In the genomic region with DNA sequence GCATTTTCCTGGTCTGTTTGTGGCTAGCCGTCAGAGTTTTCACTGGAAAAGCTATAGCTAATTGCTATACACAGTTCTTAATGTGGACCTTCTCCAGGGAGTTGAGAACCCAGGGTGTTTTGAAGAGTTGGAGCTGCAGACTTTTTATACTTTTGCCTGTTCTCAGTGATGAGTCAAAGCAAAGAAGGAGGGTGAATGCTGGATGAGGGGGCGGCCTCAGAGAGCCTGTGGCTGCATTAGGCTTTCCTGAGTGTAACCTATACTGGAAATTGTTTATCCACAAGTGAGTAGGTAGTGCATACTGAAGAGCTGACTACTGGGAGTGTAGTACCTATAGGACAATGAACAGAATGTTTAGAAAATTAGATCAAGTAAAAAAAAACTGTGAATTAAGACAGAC, we compare ENCODE assay signal across 16 cellular contexts.
DNase-seq lines count a peak whose midpoint lies in the region; ATAC-seq, FAIRE-seq and TF ChIP-seq lines count a peak whose summit lies in the region.
"Had no signal": no experiment of that assay in that cellular context is flagged by ENCODE, and none has a peak within 500 bp of the region (broad histone marks: within the 10 kb centered on the region; RNA-seq: fewer than 3 reads in every experiment).

No MANE protein-coding gene starts in this region.

- 86 to 96% (median 94%) methylated on average over 2 of the region's 2 CpGs for WGBS in small intestine, 3 donors

- peak; percentile 53 for DNase-seq in activated CD4-positive, alpha-beta T cell treated with anti-CD3 and anti-CD28 coated beads for 36 hours
- DNase-seq in activated CD4-positive, alpha-beta T cell treated with anti-CD3 and anti-CD28 coated beads, Interleukin-2, amount 50 U/mL, for 1 hour, result no peak
- DNase-seq in ELR (ENCODE audit: low read depth) (peak; percentile 61), left lung (no peak), small intestine (no peak), BE2C (no peak)
- DNase-seq: amygdala, natural killer cell, retina, SHP77, stomach had no signal

- no peak overlapping the region for H3K4me3 Mint-ChIP-seq in activated CD4-positive, alpha-beta T cell treated with anti-CD3 and anti-CD28 coated beads for 36 hours
- H3K4me3 Mint-ChIP-seq in activated T-helper 17 cell treated with anti-CD3 and anti-CD28 coated beads, Interleukin-2, amount 50 U/mL, for 72 hours, result no peak overlapping the region
- H3K4me3 Mint-ChIP-seq: natural killer cell had no signal

- H3K27me3 ChIP-seq in left lung, result no peaks in the 10 kb centered on the region
- no peaks in the 10 kb centered on the region for H3K27me3 ChIP-seq in small intestine (ENCODE audit: control insufficient read depth in 2 of 2, insufficient read depth in 2 of 2, low read length in 2 of 2)
- H3K27me3 ChIP-seq in BE2C, result no peaks in the 10 kb centered on the region
- H3K27me3 ChIP-seq: stomach had no signal

- ATAC-seq in activated CD4-positive, alpha-beta T cell treated with anti-CD3 and anti-CD28 coated beads for 36 hours, result peak; percentile 77
- ATAC-seq in activated T-helper 17 cell treated with anti-CD3 and anti-CD28 coated beads, Interleukin-2, amount 50 U/mL, for 72 hours (replicated peaks), result peak; percentile 92
- peak; percentile 22 for ATAC-seq in left lung
- ATAC-seq in GM21723 (IDR thresholded peaks at IDR 0.05; ENCODE audit: unreplicated experiment), result no peak
- ATAC-seq: natural killer cell had no signal

- H3K4me1 Mint-ChIP-seq in activated CD4-positive, alpha-beta T cell treated with anti-CD3 and anti-CD28 coated beads for 36 hours, result peaks cover 5% of the 10 kb centered on the region
- no peaks in the 10 kb centered on the region for H3K4me1 Mint-ChIP-seq in activated T-helper 17 cell treated with anti-CD3 and anti-CD28 coated beads, Interleukin-2, amount 50 U/mL, for 72 hours

- H3K4me1 ChIP-seq in left lung (no peaks in the 10 kb centered on the region), small intestine (ENCODE audit: control insufficient read depth in 2 of 2, insufficient read depth in 1 of 2, low read depth in 1 of 2, low read length in 1 of 2) (no peaks in the 10 kb centered on the region), BE2C (peaks cover 11% of the 10 kb centered on the region; the same call in 1 of the 2 replicates)

- no peak overlapping the region for H3K27ac Mint-ChIP-seq in activated CD4-positive, alpha-beta T cell treated with anti-CD3 and anti-CD28 coated beads for 36 hours
- H3K27ac Mint-ChIP-seq in activated T-helper 17 cell treated with anti-CD3 and anti-CD28 coated beads, Interleukin-2, amount 50 U/mL, for 72 hours, result peak overlapping the region; percentile 47
- H3K27ac Mint-ChIP-seq: natural killer cell had no signal

- no peak for TF ChIP-seq CTCF in left lung (IDR thresholded peaks at IDR 0.05)
- TF ChIP-seq CTCF in BE2C (IDR thresholded peaks at IDR 0.05; ENCODE audit: low read depth, low read length), result no peak

- H3K27me3 Mint-ChIP-seq in activated CD4-positive, alpha-beta T cell treated with anti-CD3 and anti-CD28 coated beads for 36 hours, result no peaks in the 10 kb centered on the region
- H3K27me3 Mint-ChIP-seq in activated T-helper 17 cell treated with anti-CD3 and anti-CD28 coated beads, Interleukin-2, amount 50 U/mL, for 72 hours, result no peaks in the 10 kb centered on the region

- H3K9me3 Mint-ChIP-seq in activated CD4-positive, alpha-beta T cell treated with anti-CD3 and anti-CD28 coated beads for 36 hours (ENCODE audit: low read depth), result no peaks in the 10 kb centered on the region
- no peaks in the 10 kb centered on the region for H3K9me3 Mint-ChIP-seq in activated T-helper 17 cell treated with anti-CD3 and anti-CD28 coated beads, Interleukin-2, amount 50 U/mL, for 72 hours
- H3K9me3 Mint-ChIP-seq: natural killer cell had no signal

- peaks cover 8% of the 10 kb centered on the region for H3K36me3 Mint-ChIP-seq in activated CD4-positive, alpha-beta T cell treated with anti-CD3 and anti-CD28 coated beads for 36 hours (ENCODE audit: low read depth)
- peaks cover 55% of the 10 kb centered on the region for H3K36me3 Mint-ChIP-seq in activated T-helper 17 cell treated with anti-CD3 and anti-CD28 coated beads, Interleukin-2, amount 50 U/mL, for 72 hours (ENCODE audit: low read depth)
- H3K36me3 Mint-ChIP-seq: natural killer cell had no signal

- POLR2A ChIA-PET in activated CD4-positive, alpha-beta T cell treated with anti-CD3 and anti-CD28 coated beads for 36 hours (lab: Charles Lee), result no interaction called here

- H3K4me3 ChIP-seq in left lung (no peak overlapping the region), small intestine (ENCODE audit: low read depth in 1 of 2, low read length in 2 of 2) (no peak overlapping the region), BE2C (ENCODE audit: low read depth, low read length) (no peak overlapping the region)
- H3K4me3 ChIP-seq: stomach had no signal

- CTCF ChIA-PET in activated CD4-positive, alpha-beta T cell treated with anti-CD3 and anti-CD28 coated beads for 36 hours (lab: Charles Lee), result interaction anchor here (0.7 kb wide), 1 partner anchor 323 kb away, joined by 3 read pairs; no protein-coding TSS in a partner anchor

- H3K9me3 ChIP-seq in left lung (no peaks in the 10 kb centered on the region), small intestine (ENCODE audit: control insufficient read depth, low read depth) (no peaks in the 10 kb centered on the region), BE2C (no peaks in the 10 kb centered on the region)
- H3K9me3 ChIP-seq: stomach had no signal

- no peak for FAIRE-seq in small intestine (lab: Jason Lieb, UNC)
- FAIRE-seq: A204.1, GM19239, urothelium cell line had no signal

- H3K27ac ChIP-seq in left lung, result no peak overlapping the region
- H3K27ac ChIP-seq in small intestine (ENCODE audit: low read depth in 1 of 2, low read length in 1 of 2), result no peak overlapping the region
- H3K27ac ChIP-seq: stomach had no signal

- H3K36me3 ChIP-seq in left lung, result peaks cover 0 to 55% of the 10 kb centered on the region in 2 donors
- H3K36me3 ChIP-seq in small intestine (ENCODE audit: control insufficient read depth in 2 of 2, insufficient read depth in 2 of 2, low read length in 2 of 2), result peaks cover 2 to 14% of the 10 kb centered on the region in 2 donors
- no peaks in the 10 kb centered on the region; the same call in 1 of the 2 replicates for H3K36me3 ChIP-seq in BE2C

- intact Hi-C loops in activated CD4-positive, alpha-beta T cell treated with anti-CD3 and anti-CD28 coated beads for 36 hours (cut with DNase I, micrococcal nuclease), result loop anchor here (1.0 to 10.0 kb wide), 2 partner anchors 276 to 375 kb away; a partner anchor contains a TSS
- intact Hi-C loops in left lung (cut with DNase I), result loop anchor here in 1 of 2 donors (10.0 kb wide), 1 partner anchor 366 kb away; no protein-coding TSS in a partner anchor

Comparison
In these comparisons a context has a peak if more than half of its experiments do, and no peak if none do; other contexts are left out.
1. DNase-seq: peak in activated CD4-positive, alpha-beta T cell treated with anti-CD3 and anti-CD28 coated beads for 36 hours (single experiment) and ELR (single experiment); none in activated CD4-positive, alpha-beta T cell treated with anti-CD3 and anti-CD28 coated beads, Interleukin-2, amount 50 U/mL, for 1 hour (single experiment), left lung (0 of 2), small intestine (single experiment) and BE2C (single experiment).